In the genomic region with DNA sequence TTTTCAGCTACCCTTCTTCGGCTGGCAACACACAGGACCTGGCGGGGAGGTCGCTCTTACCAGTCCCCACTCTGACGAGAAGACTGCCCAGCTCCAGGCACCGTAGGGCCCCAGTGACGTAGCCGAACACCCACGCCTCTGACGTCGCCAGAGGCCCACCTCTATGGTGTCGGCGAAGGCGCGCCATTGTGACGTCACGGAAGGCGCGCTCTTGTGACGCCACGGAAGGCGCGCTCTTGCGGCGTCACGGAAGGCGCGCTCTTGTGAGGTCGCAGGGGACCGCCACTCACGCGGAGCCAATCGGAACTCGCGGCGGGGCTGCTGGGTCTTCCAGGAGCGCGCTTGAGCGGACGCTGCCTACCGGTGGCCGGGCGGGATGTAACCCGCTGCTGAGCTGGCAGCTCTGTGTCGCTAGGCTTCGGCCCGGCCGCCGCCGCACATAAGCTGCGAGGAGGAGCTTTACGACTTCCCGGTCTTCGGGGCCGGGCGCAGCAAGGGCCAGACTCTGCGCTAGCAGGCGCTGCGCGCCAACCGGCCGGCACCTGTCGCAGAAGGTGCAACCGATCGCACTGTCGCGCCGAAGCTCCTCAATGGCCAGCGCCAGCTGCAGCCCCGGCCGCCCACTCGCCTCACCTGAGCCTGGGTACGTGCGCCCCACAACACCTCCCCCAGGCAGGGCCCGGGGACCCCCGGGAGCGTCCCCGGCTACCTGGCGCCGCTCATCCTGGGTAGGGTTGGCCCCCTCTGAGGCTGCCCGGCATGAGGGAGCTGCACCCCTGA, we compare ENCODE assay signal across 8 cellular contexts.
DNase-seq lines count a peak whose midpoint lies in the region; ATAC-seq and TF ChIP-seq lines count a peak whose summit lies in the region.
"Not testable (repeated sequence)": the region's sequence is repeated elsewhere in the genome, so short reads cannot be mapped to it uniquely, and the experiment has no call there.

No MANE protein-coding gene starts in this region.

- not testable (repeated sequence) for H3K9me3 ChIP-seq in prostate gland

- DNase-seq in NCI-H146 treated with DMSO at 0.1 percent for 48 hours (lab: John Stamatoyannopoulos, UW; ENCODE audit: unreplicated experiment) (peak; percentile 80), T-helper 1 cell (peak; percentile 92 to 99 (median 94)), left ventricle myocardium superior (peak; percentile 99), prostate gland (ENCODE audit: low spot score) (peak; percentile 93)

- peak; percentile 100 for ATAC-seq in HG02884 (IDR thresholded peaks at IDR 0.05; ENCODE audit: unreplicated experiment)
- peak; percentile 100 for ATAC-seq in left ventricle myocardium superior

- not testable (repeated sequence) for H3K4me1 ChIP-seq in prostate gland (replicated peaks); urinary bladder (ENCODE audit: insufficient read depth)

- WGBS in prostate gland: under 1% methylated on average over 58 of the region's 80 CpGs
- WGBS in urinary bladder: under 1% methylated on average over 80 of the region's 80 CpGs

- peak in 3 of 4 experiments; percentile 8 to 60 (median 55) for TF ChIP-seq CTCF in prostate gland (IDR thresholded peaks at IDR 0.05)

- H3K4me3 ChIP-seq in prostate gland (peak overlapping the region; percentile 37 to 63), urinary bladder (ENCODE audit: low read depth, low read length) (peak overlapping the region; percentile 59)

- H3K27ac ChIP-seq in angular gyrus (ENCODE audit: low read depth, low read length): peak overlapping the region; percentile 86
- H3K27ac ChIP-seq in prostate gland: peak overlapping the region; percentile 82 to 83
- H3K27ac ChIP-seq in urinary bladder (ENCODE audit: low read depth): peak overlapping the region; percentile 90

- intact Hi-C loops in left ventricle myocardium superior (cut with micrococcal nuclease): not testable (repeated sequence)
- intact Hi-C loops in prostate gland (cut with DNase I): loop anchor here (5.0 kb wide), 1 partner anchor 598 kb away; no protein-coding TSS in a partner anchor

- H3K27me3 ChIP-seq in prostate gland (replicated peaks; ENCODE audit: insufficient read depth): not testable (repeated sequence)

- peak; percentile 48 for TF ChIP-seq POLR2A in GM15510 (IDR thresholded peaks at IDR 0.05; ENCODE audit: borderline replicate concordance, extremely low read depth, insufficient read length)
- peak; percentile 83 for TF ChIP-seq POLR2A in prostate gland (IDR thresholded peaks at IDR 0.05)

- not testable (repeated sequence) for H3K36me3 ChIP-seq in prostate gland; urinary bladder (ENCODE audit: insufficient read depth)

Comparison
In these comparisons a context has a peak if more than half of its experiments do, and no peak if none do; other contexts are left out.
1. Peak in every context shown above with its lines: DNase-seq, ATAC-seq, H3K4me3 ChIP-seq and H3K27ac ChIP-seq.